In the genomic region with DNA sequence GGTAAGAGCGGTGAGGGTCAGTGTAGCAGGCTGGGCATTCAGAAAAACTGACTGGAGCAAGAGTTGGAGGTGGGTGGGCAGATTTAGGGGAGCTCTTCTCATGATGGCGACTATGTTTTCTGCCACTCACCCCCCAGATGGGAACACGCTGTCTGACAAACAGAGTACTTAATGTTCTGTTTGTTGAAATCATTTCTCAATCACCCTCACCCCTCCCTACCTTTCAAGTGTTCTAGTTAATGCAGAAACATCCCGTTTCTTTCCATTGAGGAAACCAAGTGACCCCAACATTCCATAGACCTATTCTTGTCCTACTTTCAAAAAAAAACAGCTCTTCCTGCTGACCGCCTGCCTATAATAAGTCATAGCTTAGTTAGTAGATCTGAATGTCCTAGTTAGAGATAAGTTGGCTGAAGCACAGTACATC, we compare ENCODE assay signal across 12 cellular contexts.
DNase-seq lines count a peak whose midpoint lies in the region; ATAC-seq and TF ChIP-seq lines count a peak whose summit lies in the region.
"Had no signal": no experiment of that assay in that cellular context is flagged by ENCODE, and none has a peak within 500 bp of the region (broad histone marks: within the 10 kb centered on the region; RNA-seq: fewer than 3 reads in every experiment).

No MANE protein-coding gene starts in this region.

- H3K36me3 ChIP-seq in tibial artery: no peaks in the 10 kb centered on the region
- H3K36me3 ChIP-seq: WERI-Rb-1 had no signal

- no peaks in the 10 kb centered on the region for H3K27me3 ChIP-seq in tibial artery

- peak overlapping the region; percentile 86 for H3K27ac Mint-ChIP-seq in activated CD8-positive, alpha-beta T cell treated with anti-CD3 and anti-CD28 coated beads for 36 hours
- H3K27ac Mint-ChIP-seq in activated CD8-positive, alpha-beta T cell treated with anti-CD3 and anti-CD28 coated beads, Interleukin-2, amount 10 ng/mL, durations not matched to agents 7 days and 5 days: no peak overlapping the region
- H3K27ac Mint-ChIP-seq in endothelial cell (ENCODE audit: unreplicated experiment): peak overlapping the region; percentile 27

- intact Hi-C loops in activated CD8-positive, alpha-beta T cell treated with anti-CD3 and anti-CD28 coated beads for 36 hours (cut with micrococcal nuclease): loop anchor here (5.0 kb wide), 5 partner anchors 43 to 223 kb away; partner anchors contain the start of gene NEDD9
- intact Hi-C loops in tibial artery (cut with DNase I; ENCODE audit: low total_unique reads): no loop called here

- H3K4me1 Mint-ChIP-seq in activated CD8-positive, alpha-beta T cell treated with anti-CD3 and anti-CD28 coated beads for 36 hours (ENCODE audit: low read depth): peaks cover 95% of the 10 kb centered on the region
- H3K4me1 Mint-ChIP-seq in activated CD8-positive, alpha-beta T cell treated with anti-CD3 and anti-CD28 coated beads, Interleukin-2, amount 10 ng/mL, durations not matched to agents 7 days and 5 days (ENCODE audit: low read depth): peaks cover 70% of the 10 kb centered on the region
- peaks cover 6% of the 10 kb centered on the region for H3K4me1 Mint-ChIP-seq in endothelial cell (ENCODE audit: unreplicated experiment)
- H3K4me1 Mint-ChIP-seq: neural crest cell had no signal

- no peaks in the 10 kb centered on the region for H3K27me3 Mint-ChIP-seq in activated CD8-positive, alpha-beta T cell treated with anti-CD3 and anti-CD28 coated beads for 36 hours
- H3K27me3 Mint-ChIP-seq in activated CD8-positive, alpha-beta T cell treated with anti-CD3 and anti-CD28 coated beads, Interleukin-2, amount 10 ng/mL, durations not matched to agents 7 days and 5 days (ENCODE audit: low read depth): no peaks in the 10 kb centered on the region
- H3K27me3 Mint-ChIP-seq in endothelial cell (ENCODE audit: unreplicated experiment): peaks cover 2% of the 10 kb centered on the region

- H3K4me1 ChIP-seq in tibial artery: peaks cover 0 to 40% (median 7%) of the 10 kb centered on the region in 4 donors

- ATAC-seq in activated CD8-positive, alpha-beta T cell treated with anti-CD3 and anti-CD28 coated beads for 36 hours: no peak
- ATAC-seq in activated CD8-positive, alpha-beta T cell treated with anti-CD3 and anti-CD28 coated beads, Interleukin-2, amount 10 ng/mL, durations not matched to agents 7 days and 5 days: no peak

- H3K27ac ChIP-seq in tibial artery: peak overlapping the region; percentile 71 to 73
- H3K27ac ChIP-seq: WERI-Rb-1 had no signal

- H3K4me3 ChIP-seq in tibial artery: no peak overlapping the region

- CTCF ChIA-PET in activated CD8-positive, alpha-beta T cell treated with anti-CD3 and anti-CD28 coated beads for 36 hours (lab: Charles Lee): interaction anchor here (1.1 to 1.3 kb wide), 2 partner anchors 48 to 191 kb away, joined by 3 to 5 read pairs; no protein-coding TSS in a partner anchor
- CTCF ChIA-PET in activated CD8-positive, alpha-beta T cell treated with anti-CD3 and anti-CD28 coated beads, Interleukin-2, amount 10 ng/mL, durations not matched to agents 7 days and 5 days (lab: Charles Lee): interaction anchor here (1.0 to 3.1 kb wide), 3 partner anchors 16 to 131 kb away, joined by 4 to 13 read pairs (median 7); no protein-coding TSS in a partner anchor

- DNase-seq in activated CD8-positive, alpha-beta T cell treated with anti-CD3 and anti-CD28 coated beads for 36 hours: no peak
- no peak for DNase-seq in activated CD8-positive, alpha-beta T cell treated with anti-CD3 and anti-CD28 coated beads, Interleukin-2, amount 10 ng/mL, durations not matched to agents 7 days and 5 days
- DNase-seq in endothelial cell (ENCODE audit: low spot score): no peak
- DNase-seq in lung microvascular endothelial cell (ENCODE audit: low read depth in 2 of 2): peak; percentile 67 to 94
- no peak for DNase-seq in tibial artery
- no peak for DNase-seq in NCI-H1048 (lab: John Stamatoyannopoulos, UW)
- no peak for DNase-seq in stimulated activated naive CD4-positive, alpha-beta T cell treated with Interleukin-2 at 50 U/mL for 16 hours (lab: John Stamatoyannopoulos, UW)
- DNase-seq in activated gamma-delta T cell treated with Interleukin-2 at 50 U/mL for 16 hours: no peak
- DNase-seq: NCI-H1694, OCI-M1, WERI-Rb-1 had no signal

- peaks cover 71% of the 10 kb centered on the region for H3K36me3 Mint-ChIP-seq in activated CD8-positive, alpha-beta T cell treated with anti-CD3 and anti-CD28 coated beads for 36 hours (ENCODE audit: low read depth)
- peaks cover 78% of the 10 kb centered on the region for H3K36me3 Mint-ChIP-seq in activated CD8-positive, alpha-beta T cell treated with anti-CD3 and anti-CD28 coated beads, Interleukin-2, amount 10 ng/mL, durations not matched to agents 7 days and 5 days (ENCODE audit: low read depth)
- peaks cover 2% of the 10 kb centered on the region for H3K36me3 Mint-ChIP-seq in endothelial cell (ENCODE audit: low read depth, unreplicated experiment)

- no peaks in the 10 kb centered on the region for H3K9me3 ChIP-seq in tibial artery

- H3K4me3 Mint-ChIP-seq in activated CD8-positive, alpha-beta T cell treated with anti-CD3 and anti-CD28 coated beads for 36 hours: no peak overlapping the region
- H3K4me3 Mint-ChIP-seq in activated CD8-positive, alpha-beta T cell treated with anti-CD3 and anti-CD28 coated beads, Interleukin-2, amount 10 ng/mL, durations not matched to agents 7 days and 5 days: no peak overlapping the region
- no peak overlapping the region for H3K4me3 Mint-ChIP-seq in endothelial cell (ENCODE audit: unreplicated experiment)
- H3K4me3 Mint-ChIP-seq: neural crest cell had no signal

- H3K9me3 Mint-ChIP-seq in activated CD8-positive, alpha-beta T cell treated with anti-CD3 and anti-CD28 coated beads for 36 hours: peaks cover 17% of the 10 kb centered on the region
- peaks cover 25% of the 10 kb centered on the region for H3K9me3 Mint-ChIP-seq in activated CD8-positive, alpha-beta T cell treated with anti-CD3 and anti-CD28 coated beads, Interleukin-2, amount 10 ng/mL, durations not matched to agents 7 days and 5 days (ENCODE audit: insufficient read depth)
- no peaks in the 10 kb centered on the region for H3K9me3 Mint-ChIP-seq in endothelial cell (ENCODE audit: unreplicated experiment)

- no peak for TF ChIP-seq CTCF in activated CD8-positive, alpha-beta T cell treated with anti-CD3 and anti-CD28 coated beads for 36 hours (IDR thresholded peaks at IDR 0.05)
- TF ChIP-seq CTCF in endothelial cell (IDR thresholded peaks at IDR 0.05; ENCODE audit: unreplicated experiment) (no peak), tibial artery (IDR thresholded peaks at IDR 0.05) (no peak)

- POLR2A ChIA-PET in activated CD8-positive, alpha-beta T cell treated with anti-CD3 and anti-CD28 coated beads for 36 hours (lab: Charles Lee): interaction anchor here (1.0 to 1.7 kb wide), 5 partner anchors 11 to 94 kb away, joined by 4 to 16 read pairs (median 4); no protein-coding TSS in a partner anchor
- POLR2A ChIA-PET in activated CD8-positive, alpha-beta T cell treated with anti-CD3 and anti-CD28 coated beads, Interleukin-2, amount 10 ng/mL, durations not matched to agents 7 days and 5 days (lab: Charles Lee): interaction anchor here (0.7 to 1.2 kb wide), 2 partner anchors 18 to 73 kb away, joined by 3 to 4 read pairs; no protein-coding TSS in a partner anchor

Comparison
In these comparisons a context has a peak if more than half of its experiments do, and no peak if none do; other contexts are left out.
1. DNase-seq: peak in lung microvascular endothelial cell (2 of 2); none in activated CD8-positive, alpha-beta T cell treated with anti-CD3 and anti-CD28 coated beads for 36 hours (single experiment), activated CD8-positive, alpha-beta T cell treated with anti-CD3 and anti-CD28 coated beads, Interleukin-2, amount 10 ng/mL, durations not matched to agents 7 days and 5 days (single experiment), endothelial cell (single experiment), tibial artery (0 of 2), NCI-H1048 (single experiment), stimulated activated naive CD4-positive, alpha-beta T cell treated with Interleukin-2 at 50 U/mL for 16 hours (single experiment) and activated gamma-delta T cell treated with Interleukin-2 at 50 U/mL for 16 hours (single experiment).